Comparison of ENCODE assay signal across 20 cellular contexts in genomic region chr16:5020551-5020950, GRCh38.
DNase-seq lines count a peak whose midpoint lies in the region; ATAC-seq and FAIRE-seq lines count a peak whose summit lies in the region.
"Had no signal": no experiment of that assay in that cellular context is flagged by ENCODE, and none has a peak within 500 bp of the region (broad histone marks: within the 10 kb centered on the region; RNA-seq: fewer than 3 reads in every experiment).

No MANE protein-coding gene starts in this region.

- peaks cover 0 to 26% (median 7%) of the 10 kb centered on the region in 11 experiments; a peak in 8 of 22 replicates for H4K20me1 ChIP-seq in BLaER1 treated with 17β-estradiol and CSF1 and Interleukin-3, amounts not matched to agents 10 nM and 100 nM

- peaks cover 0 to 15% (median 5%) of the 10 kb centered on the region in 11 experiments; a peak in 10 of 22 replicates for H3K36me3 ChIP-seq in BLaER1 treated with 17β-estradiol and CSF1 and Interleukin-3, amounts not matched to agents 10 nM and 100 nM

- DNase-seq in anterior cingulate cortex (lab: John Stamatoyannopoulos, UW) (peak in 52 of 58 donors; percentile 17 to 84 (median 55)), hippocampal formation (lab: John Stamatoyannopoulos, UW) (peak; percentile 30 to 43), posterior cingulate gyrus (peak in 9 of 10 donors; percentile 41 to 95 (median 82)), RCC 7860 (ENCODE audit: low spot score) (no peak), GOT3 (lab: John Stamatoyannopoulos, UW) (no peak), activated gamma-delta T cell (lab: John Stamatoyannopoulos, UW) (no peak)
- DNase-seq: CD4-positive, alpha-beta memory T cell; DMS79 treated with DMSO at 0.1 percent for 48 hours; GDM1; MM.1S; NCI-H1417; NCI-H2029; NCI-H510A treated with DMSO at 0.1 percent for 48 hours; SHP77 had no signal

- peak overlapping the region in 10 of 11 experiments; percentile 9 to 68 (median 50); a peak in 17 of 22 replicates for H3K4me2 ChIP-seq in BLaER1 treated with 17β-estradiol and CSF1 and Interleukin-3, amounts not matched to agents 10 nM and 100 nM
- H3K4me2 ChIP-seq: A549 had no signal

- intact Hi-C loops in posterior cingulate gyrus (cut with DNase I): no loop called here

- no peak for FAIRE-seq in RCC 7860 (lab: Jason Lieb, UNC)
- FAIRE-seq: A549, GM12892, GM19239 had no signal

- no peaks in the 10 kb centered on the region for H3K9me3 ChIP-seq in BLaER1 treated with 17β-estradiol and CSF1 and Interleukin-3, amounts not matched to agents 10 nM and 100 nM (replicated peaks in 1 of 11)
- H3K9me3 ChIP-seq: A549 had no signal

- H3K4me1 ChIP-seq in BLaER1 treated with 17β-estradiol and CSF1 and Interleukin-3, amounts not matched to agents 10 nM and 100 nM: peaks cover 7 to 17% (median 11%) of the 10 kb centered on the region in 10 experiments; a peak in 17 of 20 replicates

- no peak for ATAC-seq in GM19324 (IDR thresholded peaks at IDR 0.05; ENCODE audit: low FRiP score, unreplicated experiment)
- ATAC-seq: A549, Panc1 had no signal

- no peak overlapping the region for H3K4me3 ChIP-seq in BLaER1 treated with 17β-estradiol and CSF1 and Interleukin-3, amounts not matched to agents 10 nM and 100 nM
- H3K4me3 ChIP-seq: A549 had no signal

- H3K27ac ChIP-seq in BLaER1 treated with 17β-estradiol and CSF1 and Interleukin-3, amounts not matched to agents 10 nM and 100 nM: no peak overlapping the region
- H3K27ac ChIP-seq: A549 had no signal

- no peaks in the 10 kb centered on the region for H3K27me3 ChIP-seq in BLaER1 treated with 17β-estradiol and CSF1 and Interleukin-3, amounts not matched to agents 10 nM and 100 nM

- peak overlapping the region in 1 of 11 experiments; percentile 18; a peak in 1 of 22 replicates for H3K9ac ChIP-seq in BLaER1 treated with 17β-estradiol and CSF1 and Interleukin-3, amounts not matched to agents 10 nM and 100 nM

Comparison
In these comparisons a context has a peak if more than half of its experiments do, and no peak if none do; other contexts are left out.
1. DNase-seq: peak in anterior cingulate cortex (52 of 58), hippocampal formation (2 of 2) and posterior cingulate gyrus (9 of 10); none in RCC 7860 (single experiment), GOT3 (single experiment) and activated gamma-delta T cell (single experiment).